In genomic region chr11:69012092-69013008, GRCh38 we compare ENCODE assay signal across 13 cellular contexts. TPM values are rescaled to one million over a fixed set of nuclear protein-coding genes. Genes with fewer than 3 reads are reported as not detected.
A peak's percentile ranks its signal among the peaks of the same experiment; 100 is the strongest.
DNase-seq lines count a peak whose midpoint lies in the region; ATAC-seq and TF ChIP-seq lines count a peak whose summit lies in the region.
"Had no signal": no experiment of that assay in that cellular context is flagged by ENCODE, and none has a peak within 500 bp of the region (broad histone marks: within the 10 kb centered on the region; RNA-seq: fewer than 3 reads in every experiment).

No MANE protein-coding gene starts in this region.

- H3K4me3 Mint-ChIP-seq in activated CD4-positive, alpha-beta memory T cell treated with anti-CD3 and anti-CD28 coated beads for 36 hours = no peak overlapping the region
- H3K4me3 Mint-ChIP-seq: stimulated activated naive CD8-positive, alpha-beta T cell treated with anti-CD3 and anti-CD28 coated beads, Interleukin-15, Interleukin-2, amounts not matched to agents 100 ng/mL and 50 ng/mL, for 24 hours had no signal

- H3K27me3 ChIP-seq in left lung (peaks cover 14 to 81% of the 10 kb centered on the region in 2 donors), stomach smooth muscle (ENCODE audit: control insufficient read depth in 1 of 2, insufficient read depth in 2 of 2, low read length in 2 of 2) (no peaks in the 10 kb centered on the region)

- ATAC-seq in left lung = no peak
- ATAC-seq in HG03460 (IDR thresholded peaks at IDR 0.05; ENCODE audit: unreplicated experiment) = no peak
- ATAC-seq: esophagus mucosa, T-helper 17 cell had no signal

- POLR2A ChIA-PET in activated CD4-positive, alpha-beta memory T cell treated with anti-CD3 and anti-CD28 coated beads for 36 hours (lab: Charles Lee) = interaction anchor here (1.5 kb wide), 1 partner anchor 37 kb away, joined by 3 read pairs; no protein-coding TSS in a partner anchor

- H3K36me3 Mint-ChIP-seq in activated CD4-positive, alpha-beta memory T cell treated with anti-CD3 and anti-CD28 coated beads for 36 hours = no peaks in the 10 kb centered on the region

- H3K36me3 ChIP-seq in left lung (no peaks in the 10 kb centered on the region), stomach smooth muscle (ENCODE audit: control insufficient read depth in 2 of 2, insufficient read depth in 2 of 2, low read length in 2 of 2) (peaks cover 7 to 15% of the 10 kb centered on the region in 2 donors)

- CTCF ChIA-PET in activated CD4-positive, alpha-beta memory T cell treated with anti-CD3 and anti-CD28 coated beads for 36 hours (lab: Charles Lee) = no interaction called here

- H3K27ac ChIP-seq in left lung = peak overlapping the region; percentile 41 to 72
- H3K27ac ChIP-seq in stomach smooth muscle (ENCODE audit: low read length) = peak overlapping the region; percentile 99

- no peak overlapping the region for H3K27ac Mint-ChIP-seq in activated CD4-positive, alpha-beta memory T cell treated with anti-CD3 and anti-CD28 coated beads for 36 hours
- H3K27ac Mint-ChIP-seq: stimulated activated naive CD8-positive, alpha-beta T cell treated with anti-CD3 and anti-CD28 coated beads, Interleukin-15, Interleukin-2, amounts not matched to agents 100 ng/mL and 50 ng/mL, for 24 hours; T-helper 17 cell had no signal

- H3K9me3 ChIP-seq in left lung = no peaks in the 10 kb centered on the region
- H3K9me3 ChIP-seq in stomach smooth muscle (ENCODE audit: control insufficient read depth in 2 of 2, low read length in 2 of 2) = no peaks in the 10 kb centered on the region

- peaks cover 10 to 44% of the 10 kb centered on the region in 2 donors for H3K4me1 ChIP-seq in left lung
- H3K4me1 ChIP-seq in stomach smooth muscle (ENCODE audit: control insufficient read depth, insufficient read depth, low read length) = peaks cover 70% of the 10 kb centered on the region

- H3K9ac ChIP-seq in stomach smooth muscle (ENCODE audit: low read length in 2 of 2) = peak overlapping the region; percentile 90 to 97

- DNase-seq in HCEC 1CT (peak; percentile 83), choroid plexus epithelial cell (ENCODE audit: low read depth) (peak; percentile 42), left lung (peak in 1 of 2 donors; percentile 53), DMS79 (lab: John Stamatoyannopoulos, UW) (no peak)
- no peak for DNase-seq in activated CD4-positive, alpha-beta memory T cell treated with anti-CD3 and anti-CD28 coated beads for 36 hours
- DNase-seq in activated CD4-positive, CD25-positive, alpha-beta regulatory T cell (lab: John Stamatoyannopoulos, UW) = no peak
- DNase-seq: T-helper 17 cell had no signal

- intact Hi-C loops in left lung (cut with DNase I) = no loop called here
- intact Hi-C loops in activated CD4-positive, alpha-beta memory T cell treated with anti-CD3 and anti-CD28 coated beads for 36 hours (cut with micrococcal nuclease) = no loop called here

- H3K4me3 ChIP-seq in choroid plexus epithelial cell (ENCODE audit: low read depth, low read length) = peak overlapping the region; percentile 49
- H3K4me3 ChIP-seq in left lung = peak overlapping the region; percentile 32 to 44
- H3K4me3 ChIP-seq in stomach smooth muscle (ENCODE audit: low read length in 2 of 2) = peak overlapping the region; percentile 95 to 97

- TF ChIP-seq CTCF in choroid plexus epithelial cell (conservative IDR thresholded peaks at IDR 0.05; ENCODE audit: low read depth, low read length) = no peak
- TF ChIP-seq CTCF in left lung (IDR thresholded peaks at IDR 0.05) = no peak

- H3K9me3 Mint-ChIP-seq in activated CD4-positive, alpha-beta memory T cell treated with anti-CD3 and anti-CD28 coated beads for 36 hours = no peaks in the 10 kb centered on the region
- H3K9me3 Mint-ChIP-seq: stimulated activated naive CD8-positive, alpha-beta T cell treated with anti-CD3 and anti-CD28 coated beads, Interleukin-15, Interleukin-2, amounts not matched to agents 100 ng/mL and 50 ng/mL, for 24 hours had no signal

- no peaks in the 10 kb centered on the region for H3K4me1 Mint-ChIP-seq in activated CD4-positive, alpha-beta memory T cell treated with anti-CD3 and anti-CD28 coated beads for 36 hours (ENCODE audit: low read depth)

- H3K27me3 Mint-ChIP-seq in activated CD4-positive, alpha-beta memory T cell treated with anti-CD3 and anti-CD28 coated beads for 36 hours = peaks cover 20% of the 10 kb centered on the region

RNA-seq across cellular contexts. Expression of gene MRGPRF, which starts 0.7 kb away (rescaled TPM):
- total RNA-seq in left lung = 10 to 100 TPM; 12.6 to 22.6 TPM
- total RNA-seq in activated CD4-positive, alpha-beta memory T cell treated with anti-CD3 and anti-CD28 coated beads for 36 hours = not detected
- total RNA-seq: Daoy, pulmonary artery endothelial cell, T-helper 17 cell had no signal

RNA-seq across cellular contexts. Expression of gene MRGPRD, which starts 31.6 kb away (rescaled TPM):
- not detected for total RNA-seq in left lung
- not detected for total RNA-seq in activated CD4-positive, alpha-beta memory T cell treated with anti-CD3 and anti-CD28 coated beads for 36 hours
- total RNA-seq: Daoy, esophagus mucosa, pulmonary artery endothelial cell, T-helper 17 cell had no signal

RNA-seq across cellular contexts. Expression of gene TPCN2, which starts 36.4 kb away (rescaled TPM):
- total RNA-seq in left lung = 10 to 100 TPM; 14.7 to 22.0 TPM
- 10 to 100 TPM; 12.0 to 12.8 TPM for total RNA-seq in activated CD4-positive, alpha-beta memory T cell treated with anti-CD3 and anti-CD28 coated beads for 36 hours

Comparison
In these comparisons a context has a peak if more than half of its experiments do, and no peak if none do; other contexts are left out.
1. DNase-seq: peak in HCEC 1CT (single experiment) and choroid plexus epithelial cell (single experiment); none in DMS79 (single experiment), activated CD4-positive, alpha-beta memory T cell treated with anti-CD3 and anti-CD28 coated beads for 36 hours (single experiment) and activated CD4-positive, CD25-positive, alpha-beta regulatory T cell (0 of 4).
2. H3K4me3 ChIP-seq: peak in every context shown above with its lines; median percentile 96 in stomach smooth muscle; 49 in choroid plexus epithelial cell; 38 in left lung.
3. RNA of gene MRGPRF, which starts 0.7 kb away (total RNA-seq): 12.6 to 22.6 TPM in left lung; not detected in activated CD4-positive, alpha-beta memory T cell treated with anti-CD3 and anti-CD28 coated beads for 36 hours; every median in the first group is over 10 times any median in the second.